27 cellular contexts compared by ENCODE assay signal in the genomic region with DNA sequence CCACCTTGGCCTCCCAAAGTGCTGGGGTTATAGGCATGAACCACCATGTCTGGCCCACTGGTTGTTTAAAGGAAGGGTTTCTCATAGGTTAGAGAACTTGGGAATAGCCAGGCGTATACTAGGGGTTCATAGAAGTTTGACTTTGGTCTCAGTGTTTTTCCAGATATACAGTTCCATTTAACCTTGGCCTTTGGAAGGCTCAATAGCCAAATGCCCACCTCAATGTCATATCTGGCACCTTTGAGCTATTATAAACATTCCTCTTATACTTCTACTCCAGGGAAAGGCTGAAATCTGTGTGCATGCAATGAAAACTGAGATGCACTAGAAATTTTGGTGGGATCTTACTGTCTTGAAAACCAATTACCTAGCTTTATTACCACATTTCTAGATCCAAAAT. TPM values are rescaled to one million over a fixed set of nuclear protein-coding genes. Genes with fewer than 3 reads are reported as not detected.
"Had no signal": no experiment of that assay in that cellular context is flagged by ENCODE, and none has a peak within 500 bp of the region (broad histone marks: within the 10 kb centered on the region; RNA-seq: fewer than 3 reads in every experiment).

No MANE protein-coding gene starts in this region.

- H3K9me3 ChIP-seq: suprapubic skin, testis, thoracic aorta, thyroid gland, tibial artery, tibial nerve, transverse colon, upper lobe of left lung, upper lobe of right lung, uterus, vagina had no signal

- H3K4me3 ChIP-seq: stomach, suprapubic skin, testis, thoracic aorta, thyroid gland, tibial artery, tibial nerve, transverse colon, upper lobe of left lung, upper lobe of right lung, uterus, vagina had no signal

- DNase-seq: stimulated activated CD4-positive, alpha-beta T cell treated with anti-CD3 and anti-CD28 coated beads, Interleukin-2, amount 100 ng/mL, for 48 hours; stimulated activated CD4-positive, alpha-beta T cell treated with anti-CD3 and anti-CD28 coated beads, Interleukin-4, amount 100 ng/mL, for 1 hour; stimulated activated CD4-positive, alpha-beta T cell treated with anti-CD3 and anti-CD28 coated beads, Interleukin-4, amount 100 ng/mL, for 24 hours; stimulated activated CD4-positive, alpha-beta T cell treated with anti-CD3 and anti-CD28 coated beads, Interleukin-4, amount 100 ng/mL, for 4 hours; stimulated activated CD8-positive, alpha-beta memory T cell treated with anti-CD3 and anti-CD28 coated beads, Interleukin-4, amount 100 ng/mL, for 48 hours; stimulated activated naive B cell treated with anti-CD40 and anti-IgM and Interleukin-4, amounts not matched to agents 10 μg/mL and 1 μg/mL and 100 μg/mL, for 72 hours; stimulated activated naive CD4-positive, alpha-beta T cell; stimulated activated naive CD4-positive, alpha-beta T cell treated with Interleukin-2 at 50 U/mL for 16 hours; stimulated activated naive CD8-positive, alpha-beta T cell treated with anti-CD3 and anti-CD28 coated beads, Interleukin-15, amount 100 ng/mL, for 72 hours; stimulated activated naive CD8-positive, alpha-beta T cell treated with anti-CD3 and anti-CD28 coated beads, Interleukin-15, Interleukin-2, amounts not matched to agents 100 U/mL and 50 U/mL, for 24 hours; stomach; substantia nigra; testis; thyroid gland; tibial artery; transverse colon; trophoblast cell; upper lobe of left lung; upper lobe of right lung; uterus had no signal

- FAIRE-seq: urothelium cell line had no signal

- H3K36me3 ChIP-seq: stomach, suprapubic skin, thoracic aorta, thyroid gland, tibial artery, tibial nerve, transverse colon, upper lobe of left lung, upper lobe of right lung, uterus, vagina had no signal

- H3K27me3 ChIP-seq: stomach, suprapubic skin, testis, thyroid gland, tibial artery, tibial nerve, transverse colon, upper lobe of left lung, upper lobe of right lung, uterus, vagina had no signal

- H3K4me1 ChIP-seq: suprapubic skin, testis, thyroid gland, tibial nerve, upper lobe of left lung, upper lobe of right lung, uterus, vagina had no signal

- H3K27ac ChIP-seq: stomach, suprapubic skin, testis, thoracic aorta, thyroid gland, tibial artery, tibial nerve, transverse colon, upper lobe of left lung, upper lobe of right lung, uterus, vagina had no signal

- ATAC-seq: stimulated activated effector memory CD8-positive, alpha-beta T cell treated with anti-CD3 and anti-CD28 coated beads, Interleukin-12 subunit alpha, Interleukin-12 subunit beta, amount 100 ng/mL, for 72 hours; stimulated activated memory B cell treated with anti-CD40 and anti-IgM and Interleukin-4, amounts not matched to agents 10 μg/mL and 1 μg/mL and 100 μg/mL, for 72 hours; stimulated activated naive B cell treated with anti-CD40 and anti-IgM and Interleukin-4, amounts not matched to agents 10 μg/mL and 1 μg/mL and 100 μg/mL, for 72 hours; stimulated activated naive CD8-positive, alpha-beta T cell treated with anti-CD3 and anti-CD28 coated beads, Interleukin-15, amount 100 ng/mL, for 72 hours; stimulated activated naive CD8-positive, alpha-beta T cell treated with anti-CD3 and anti-CD28 coated beads, Interleukin-15, Interleukin-2, amounts not matched to agents 100 U/mL and 50 U/mL, for 24 hours; upper lobe of right lung had no signal

RNA-seq across cellular contexts. Expression of gene PROM1, which starts 47.5 kb away (rescaled TPM):
- total RNA-seq: tibial nerve, vagina had no signal
